ENCODE assay signal across 32 cellular contexts in the genomic region with DNA sequence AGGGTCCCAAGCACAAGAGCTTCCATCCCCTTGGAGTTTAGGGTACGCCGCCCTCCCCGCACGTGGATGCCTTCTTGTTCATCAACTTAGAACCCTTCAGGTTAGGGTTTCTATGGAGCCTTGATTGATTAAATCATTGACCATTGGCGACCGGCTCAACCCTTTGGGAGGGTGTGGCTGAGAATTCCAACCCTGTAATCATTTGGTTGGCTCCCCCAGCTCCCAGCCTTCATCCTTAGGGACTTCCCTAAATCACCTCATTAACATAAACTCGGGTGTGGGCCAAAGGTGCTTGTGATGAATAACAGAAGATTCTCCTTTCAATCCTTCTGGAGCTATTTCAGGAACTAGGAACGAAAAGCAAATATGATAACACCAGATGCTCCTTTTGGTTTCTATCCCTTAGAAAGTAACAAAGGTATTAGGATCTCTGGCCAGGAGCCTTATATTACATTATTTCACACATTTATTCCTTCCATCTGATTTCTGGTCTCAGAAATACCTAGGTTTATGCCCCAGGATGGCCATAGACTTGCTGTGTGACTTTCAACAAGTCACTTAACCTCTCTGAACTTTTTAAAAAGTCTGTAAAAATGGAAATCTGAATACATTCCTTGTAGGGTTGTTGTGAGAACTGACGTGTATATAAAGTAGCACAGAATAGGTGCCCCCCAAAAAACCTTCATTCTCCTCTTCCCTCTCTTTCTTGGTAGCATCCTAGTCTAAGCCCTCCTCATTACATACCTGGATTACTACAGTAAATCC. TPM values are rescaled to one million over a fixed set of nuclear protein-coding genes. Genes with fewer than 3 reads are reported as not detected.
"Had no signal": no experiment of that assay in that cellular context is flagged by ENCODE, and none has a peak within 500 bp of the region (broad histone marks: within the 10 kb centered on the region; RNA-seq: fewer than 3 reads in every experiment).

No MANE protein-coding gene starts in this region.

- H3K27me3 ChIP-seq: dorsolateral prefrontal cortex, gastroesophageal sphincter, heart right ventricle, ovary, spleen, testis, upper lobe of left lung, uterus had no signal

- H3K27ac Mint-ChIP-seq: immature natural killer cell; natural killer cell; stimulated activated memory B cell treated with anti-CD40 and anti-IgM and Interleukin-4, amounts not matched to agents 10 μg/mL and 1 μg/mL and 100 μg/mL, for 72 hours had no signal

- H3K4me1 Mint-ChIP-seq: immature natural killer cell, natural killer cell had no signal

- H3K4me3 ChIP-seq: dorsolateral prefrontal cortex, gastroesophageal sphincter, heart right ventricle, lower lobe of right lung, ovary, psoas muscle, skin epidermis, spleen, testis, tibial artery, upper lobe of left lung, uterus had no signal

- H3K4me1 ChIP-seq: psoas muscle had no signal

- FAIRE-seq: colon had no signal

- H3K27me3 Mint-ChIP-seq: stimulated activated memory B cell treated with anti-CD40 and anti-IgM and Interleukin-4, amounts not matched to agents 10 μg/mL and 1 μg/mL and 100 μg/mL, for 72 hours had no signal

- H3K9me3 Mint-ChIP-seq: immature natural killer cell; natural killer cell; stimulated activated memory B cell treated with anti-CD40 and anti-IgM and Interleukin-4, amounts not matched to agents 10 μg/mL and 1 μg/mL and 100 μg/mL, for 72 hours had no signal

- H3K27ac ChIP-seq: dorsolateral prefrontal cortex, epithelial cell of prostate, gastroesophageal sphincter, heart right ventricle, lower lobe of right lung, ovary, psoas muscle, skin epidermis, spleen, testis, tibial artery, upper lobe of left lung had no signal

- H3K9me3 ChIP-seq: gastroesophageal sphincter, lower lobe of right lung, ovary, psoas muscle, spleen, testis, tibial artery, upper lobe of left lung, uterus had no signal

- DNase-seq: dorsolateral prefrontal cortex; effector CD4-positive, alpha-beta T cell; foreskin fibroblast; glutamatergic neuron; heart right ventricle; hippocampal formation; immature natural killer cell; islet precursor cell; left ventricle myocardium superior; lower lobe of right lung; natural killer cell; occipital lobe; ovary; posterior cingulate gyrus; right cardiac atrium; spleen; stimulated activated CD4-positive, alpha-beta T cell treated with anti-CD3 and anti-CD28 coated beads, Interleukin-4, amount 100 ng/mL, for 4 hours; stimulated activated naive CD8-positive, alpha-beta T cell treated with anti-CD3 and anti-CD28 coated beads, Interleukin-15, Interleukin-2, amounts not matched to agents 100 U/mL and 50 U/mL, for 24 hours; substantia nigra; testis; tibial artery; upper lobe of left lung; uterus had no signal

- ATAC-seq: esophagus mucosa; gastroesophageal sphincter; heart right ventricle; left ventricle myocardium superior; lower lobe of right lung; natural killer cell; psoas muscle; right cardiac atrium; stimulated activated memory B cell treated with anti-CD40 and anti-IgM and Interleukin-4, amounts not matched to agents 10 μg/mL and 1 μg/mL and 100 μg/mL, for 72 hours; stimulated activated naive CD8-positive, alpha-beta T cell treated with anti-CD3 and anti-CD28 coated beads, Interleukin-15, Interleukin-2, amounts not matched to agents 100 U/mL and 50 U/mL, for 24 hours had no signal

- H3K36me3 Mint-ChIP-seq: immature natural killer cell; natural killer cell; stimulated activated memory B cell treated with anti-CD40 and anti-IgM and Interleukin-4, amounts not matched to agents 10 μg/mL and 1 μg/mL and 100 μg/mL, for 72 hours had no signal

- H3K36me3 ChIP-seq: gastroesophageal sphincter, heart right ventricle, lower lobe of right lung, ovary, spleen, tibial artery, upper lobe of left lung, uterus had no signal

- H3K4me3 Mint-ChIP-seq: immature natural killer cell; natural killer cell; stimulated activated memory B cell treated with anti-CD40 and anti-IgM and Interleukin-4, amounts not matched to agents 10 μg/mL and 1 μg/mL and 100 μg/mL, for 72 hours had no signal

RNA-seq across cellular contexts. Expression of a gene that starts 26.8 kb away (rescaled TPM):
- total RNA-seq: esophagus mucosa, lower lobe of right lung, mesenteric fat pad, mononuclear cell, natural killer cell had no signal
- polyA plus RNA-seq: immature natural killer cell had no signal
